Comparison of ENCODE assay signal across 28 cellular contexts in the genomic region with DNA sequence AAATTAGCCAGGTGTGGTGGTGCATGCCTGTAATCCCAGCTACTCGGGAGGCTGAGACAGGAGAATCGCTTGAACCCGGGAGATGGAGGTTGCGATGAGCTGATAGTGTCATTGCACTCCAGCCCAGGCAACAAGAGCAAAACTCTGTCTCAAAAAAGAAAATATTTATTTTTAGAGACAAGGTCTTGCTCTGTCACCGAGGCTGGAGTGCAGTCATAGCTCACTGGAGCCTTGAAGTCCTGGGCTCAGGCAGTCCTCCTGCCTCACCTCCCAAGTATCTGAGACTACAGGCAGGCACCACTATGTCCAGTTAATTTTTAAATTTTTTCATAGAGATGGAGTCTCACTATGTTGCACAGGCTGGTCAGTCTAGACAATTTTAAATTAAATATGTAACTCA.
"Had no signal": no experiment of that assay in that cellular context is flagged by ENCODE, and none has a peak within 500 bp of the region (broad histone marks: within the 10 kb centered on the region; RNA-seq: fewer than 3 reads in every experiment).

No MANE protein-coding gene starts in this region.

- ATAC-seq: effector memory CD8-positive, alpha-beta T cell; esophagus mucosa; foreskin keratinocyte; gastrocnemius medialis; gastroesophageal sphincter; heart left ventricle; heart right ventricle had no signal

- H3K4me1 ChIP-seq: colonic mucosa had no signal

- H3K27ac Mint-ChIP-seq: dendritic cell treated with granulocyte-macrophage colony-stimulating factor and Interleukin-4, amounts not matched to agents 40 ng/mL and 50 ng/mL, for 4 days; effector memory CD8-positive, alpha-beta T cell; endodermal cell had no signal

- H3K27ac ChIP-seq: colonic mucosa, coronary artery, dorsolateral prefrontal cortex, epithelial cell of prostate, esophagus squamous epithelium, foreskin keratinocyte, gastroesophageal sphincter, heart left ventricle, heart right ventricle had no signal

- H3K4me3 ChIP-seq: colonic mucosa, coronary artery, dorsolateral prefrontal cortex, esophagus squamous epithelium, gastrocnemius medialis, gastroesophageal sphincter, heart left ventricle had no signal

- FAIRE-seq: colon, endometrium, endothelial cell of umbilical vein, frontal cortex had no signal

- H3K4me3 Mint-ChIP-seq: dendritic cell treated with granulocyte-macrophage colony-stimulating factor and Interleukin-4, amounts not matched to agents 40 ng/mL and 50 ng/mL, for 4 days; effector memory CD8-positive, alpha-beta T cell; endodermal cell had no signal

- H3K36me3 ChIP-seq: colonic mucosa, esophagus squamous epithelium, gastroesophageal sphincter, heart left ventricle had no signal

- DNase-seq: colonic mucosa; cortex of kidney; dermis blood vessel endothelial cell; dorsolateral prefrontal cortex; effector CD4-positive, alpha-beta T cell; effector CD8-positive, alpha-beta T cell; effector memory CD4-positive, alpha-beta T cell; effector memory CD8-positive, alpha-beta T cell; endodermal cell; erythroblast; esophagus squamous epithelium; foreskin fibroblast; foreskin keratinocyte; foreskin melanocyte; gastrocnemius medialis; glutamatergic neuron; head of caudate nucleus; heart left ventricle; heart right ventricle had no signal

- H3K9me3 Mint-ChIP-seq: dendritic cell treated with granulocyte-macrophage colony-stimulating factor and Interleukin-4, amounts not matched to agents 40 ng/mL and 50 ng/mL, for 4 days; effector memory CD8-positive, alpha-beta T cell had no signal

- H3K27me3 ChIP-seq: colonic mucosa, dorsolateral prefrontal cortex, esophagus squamous epithelium, foreskin keratinocyte, gastrocnemius medialis, gastroesophageal sphincter, heart left ventricle, heart right ventricle had no signal

- H3K9me3 ChIP-seq: colonic mucosa, esophagus squamous epithelium, gastrocnemius medialis, gastroesophageal sphincter had no signal
